In genomic region chr6:170235726-170236125, GRCh38 we compare ENCODE assay signal across 1 cellular context.
TF ChIP-seq lines count a peak whose summit lies in the region.

No MANE protein-coding gene starts in this region.

TF ChIP-seq in HepG2, 621 proteins besides CTCF, POLR2A, EP300 and RAD21 (continued from another document):
- TF ChIP-seq ZBTB43 (CRISPR knock-in tag; conservative IDR thresholded peaks at IDR 0.05) (no peak), CEBPG (CRISPR knock-in tag; IDR thresholded peaks at IDR 0.05) (no peak), ATF7-NPFF (CRISPR knock-in tag; IDR thresholded peaks at IDR 0.05; ENCODE audit: low read depth) (no peak), GATAD2A (CRISPR knock-in tag; IDR thresholded peaks at IDR 0.05) (no peak)
- TF ChIP-seq, protein P1, sequence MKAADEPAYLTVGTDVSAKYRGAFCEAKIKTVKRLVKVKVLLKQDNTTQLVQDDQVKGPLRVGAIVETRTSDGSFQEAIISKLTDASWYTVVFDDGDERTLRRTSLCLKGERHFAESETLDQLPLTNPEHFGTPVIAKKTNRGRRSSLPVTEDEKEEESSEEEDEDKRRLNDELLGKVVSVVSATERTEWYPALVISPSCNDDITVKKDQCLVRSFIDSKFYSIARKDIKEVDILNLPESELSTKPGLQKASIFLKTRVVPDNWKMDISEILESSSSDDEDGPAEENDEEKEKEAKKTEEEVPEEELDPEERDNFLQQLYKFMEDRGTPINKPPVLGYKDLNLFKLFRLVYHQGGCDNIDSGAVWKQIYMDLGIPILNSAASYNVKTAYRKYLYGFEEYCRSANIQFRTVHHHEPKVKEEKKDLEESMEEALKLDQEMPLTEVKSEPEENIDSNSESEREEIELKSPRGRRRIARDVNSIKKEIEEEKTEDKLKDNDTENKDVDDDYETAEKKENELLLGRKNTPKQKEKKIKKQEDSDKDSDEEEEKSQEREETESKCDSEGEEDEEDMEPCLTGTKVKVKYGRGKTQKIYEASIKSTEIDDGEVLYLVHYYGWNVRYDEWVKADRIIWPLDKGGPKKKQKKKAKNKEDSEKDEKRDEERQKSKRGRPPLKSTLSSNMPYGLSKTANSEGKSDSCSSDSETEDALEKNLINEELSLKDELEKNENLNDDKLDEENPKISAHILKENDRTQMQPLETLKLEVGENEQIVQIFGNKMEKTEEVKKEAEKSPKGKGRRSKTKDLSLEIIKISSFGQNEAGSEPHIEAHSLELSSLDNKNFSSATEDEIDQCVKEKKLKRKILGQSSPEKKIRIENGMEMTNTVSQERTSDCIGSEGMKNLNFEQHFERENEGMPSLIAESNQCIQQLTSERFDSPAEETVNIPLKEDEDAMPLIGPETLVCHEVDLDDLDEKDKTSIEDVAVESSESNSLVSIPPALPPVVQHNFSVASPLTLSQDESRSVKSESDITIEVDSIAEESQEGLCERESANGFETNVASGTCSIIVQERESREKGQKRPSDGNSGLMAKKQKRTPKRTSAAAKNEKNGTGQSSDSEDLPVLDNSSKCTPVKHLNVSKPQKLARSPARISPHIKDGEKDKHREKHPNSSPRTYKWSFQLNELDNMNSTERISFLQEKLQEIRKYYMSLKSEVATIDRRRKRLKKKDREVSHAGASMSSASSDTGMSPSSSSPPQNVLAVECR (CRISPR knock-in tag; IDR thresholded peaks at IDR 0.05; ENCODE audit: borderline replicate concordance): no peak
TF ChIP-seq in HepG2: peak in this region for 0.
